In genomic region chr9:117682955-117683710, GRCh38 we compare ENCODE assay signal across 12 cellular contexts. TPM values are rescaled to one million over a fixed set of nuclear protein-coding genes. Genes with fewer than 3 reads are reported as not detected.
DNase-seq lines count a peak whose midpoint lies in the region; ATAC-seq lines count a peak whose summit lies in the region.
"Had no signal": no experiment of that assay in that cellular context is flagged by ENCODE, and none has a peak within 500 bp of the region (broad histone marks: within the 10 kb centered on the region; RNA-seq: fewer than 3 reads in every experiment).

No MANE protein-coding gene starts in this region.

- H3K4me1 ChIP-seq in adipocyte (ENCODE audit: control insufficient read depth, insufficient read depth, low read length) (peaks cover 18% of the 10 kb centered on the region), SJCRH30 (peaks cover 5% of the 10 kb centered on the region; the same call in 1 of the 2 replicates)

- no peak for DNase-seq in adipocyte (ENCODE audit: low read depth)
- DNase-seq in activated gamma-delta T cell treated with Interleukin-2 at 50 U/mL for 16 hours = no peak
- DNase-seq in DMS 273 treated with DMSO at 0.1 percent for 48 hours (lab: John Stamatoyannopoulos, UW) = no peak
- no peak for DNase-seq in SJCRH30
- DNase-seq in NK-92 treated with Interleukin-12 subunit alpha and Interleukin-12 subunit beta, amount 100 ng/mL, for 24 hours (lab: John Stamatoyannopoulos, UW) = no peak
- DNase-seq: CD4-positive, CD25-positive, alpha-beta regulatory T cell; cortex of kidney; stimulated activated CD4-positive, alpha-beta T cell treated with anti-CD3 and anti-CD28 coated beads, Interleukin-2, amount 100 ng/mL, for 48 hours; trophoblast cell had no signal

- H3K9ac ChIP-seq in adipocyte (ENCODE audit: low read length) = no peak overlapping the region

- no peaks in the 10 kb centered on the region for H3K9me3 ChIP-seq in adipocyte (ENCODE audit: control insufficient read depth, low read length)
- no peaks in the 10 kb centered on the region for H3K9me3 ChIP-seq in SJCRH30 (replicated peaks)

- H3K36me3 ChIP-seq in adipocyte (ENCODE audit: control insufficient read depth, insufficient read depth, low read length, severe bottlenecking) = no peaks in the 10 kb centered on the region
- no peaks in the 10 kb centered on the region; the same call in 1 of the 2 replicates for H3K36me3 ChIP-seq in SJCRH30

- peak overlapping the region; percentile 51 for H3K4me3 ChIP-seq in adipocyte (ENCODE audit: low read length)
- H3K4me3 ChIP-seq in SJCRH30 = no peak overlapping the region

- H3K27me3 ChIP-seq in adipocyte (replicated peaks; ENCODE audit: control insufficient read depth, insufficient read depth, low read length) (no peaks in the 10 kb centered on the region), SJCRH30 (no peaks in the 10 kb centered on the region)

- no peak overlapping the region for H3K27ac ChIP-seq in SJCRH30

- ATAC-seq in GM18499 (IDR thresholded peaks at IDR 0.05; ENCODE audit: insufficient read depth, unreplicated experiment) (peak; percentile 86), GM21381 (IDR thresholded peaks at IDR 0.05; ENCODE audit: unreplicated experiment) (peak; percentile 69), HG03095 (IDR thresholded peaks at IDR 0.05; ENCODE audit: unreplicated experiment) (peak; percentile 73)

RNA-seq across cellular contexts. Expression of gene TLR4, which starts 21.1 kb away (rescaled TPM):
- total RNA-seq in SJCRH30 (2014; rRNA removed; shearing (Covaris generic)) = 6.1 and 6.5 TPM in 2 replicates
